ENCODE assay signal across 18 cellular contexts in genomic region chr15:61657461-61657860, GRCh38.
DNase-seq lines count a peak whose midpoint lies in the region.
"Had no signal": no experiment of that assay in that cellular context is flagged by ENCODE, and none has a peak within 500 bp of the region (broad histone marks: within the 10 kb centered on the region; RNA-seq: fewer than 3 reads in every experiment).

No MANE protein-coding gene starts in this region.

- DNase-seq in NCI-H510A treated with DMSO at 0.1 percent for 48 hours (lab: John Stamatoyannopoulos, UW) = peak; percentile 26
- DNase-seq in NCI-H510A (lab: John Stamatoyannopoulos, UW) = no peak
- peak; percentile 4 for DNase-seq in DMS79 treated with DMSO at 0.1 percent for 48 hours (lab: John Stamatoyannopoulos, UW)
- no peak for DNase-seq in activated naive CD4-positive, alpha-beta T cell treated with anti-CD3 and anti-CD28 coated beads, Interleukin-2, amount 50 U/mL, for 16 hours
- no peak for DNase-seq in activated effector memory CD4-positive, alpha-beta T cell treated with Interleukin-2 at 50 U/mL for 16 hours
- DNase-seq: 8988T; ACHN; BE2C; C1 segment of cervical spinal cord; CD4-positive, alpha-beta memory T cell; CD4-positive, CD25-positive, alpha-beta regulatory T cell; CD8-positive, alpha-beta memory T cell; COR-L47; DMS 273 treated with DMSO at 0.1 percent for 48 hours; DMS153; DND-41; EL; GDM1 had no signal

Comparison
In these comparisons a context has a peak if more than half of its experiments do, and no peak if none do; other contexts are left out.
1. DNase-seq: peak in NCI-H510A treated with DMSO at 0.1 percent for 48 hours (single experiment) and DMS79 treated with DMSO at 0.1 percent for 48 hours (single experiment); none in NCI-H510A (single experiment), activated naive CD4-positive, alpha-beta T cell treated with anti-CD3 and anti-CD28 coated beads, Interleukin-2, amount 50 U/mL, for 16 hours (single experiment) and activated effector memory CD4-positive, alpha-beta T cell treated with Interleukin-2 at 50 U/mL for 16 hours (single experiment).